15 cellular contexts compared by ENCODE assay signal in genomic region chr3:123871946-123872345, GRCh38. TPM values are rescaled to one million over a fixed set of nuclear protein-coding genes. Genes with fewer than 3 reads are reported as not detected.
DNase-seq lines count a peak whose midpoint lies in the region; ATAC-seq and TF ChIP-seq lines count a peak whose summit lies in the region.
"Had no signal": no experiment of that assay in that cellular context is flagged by ENCODE, and none has a peak within 500 bp of the region (broad histone marks: within the 10 kb centered on the region; RNA-seq: fewer than 3 reads in every experiment).

No MANE protein-coding gene starts in this region.

- H3K27ac ChIP-seq in SK-N-SH (ENCODE audit: low read depth in 2 of 2, low read length in 1 of 2) (peak overlapping the region; percentile 21 to 55; a peak in 3 of 4 replicates), GM23338 (ENCODE audit: low read depth) (no peak overlapping the region)
- H3K27ac ChIP-seq: psoas muscle, upper lobe of right lung had no signal

- ATAC-seq in GM18868 (IDR thresholded peaks at IDR 0.05; ENCODE audit: unreplicated experiment) (no peak), GM23338 (no peak)
- ATAC-seq: psoas muscle, upper lobe of right lung had no signal

- H3K9me3 ChIP-seq in SK-N-SH, result 0 out of 2 replicates have a peak, but pooled peaks cover 5% of the 10 kb centered on the region
- H3K9me3 ChIP-seq: psoas muscle, upper lobe of right lung had no signal

- H3K9me2 ChIP-seq in SK-N-SH, result no peaks in the 10 kb centered on the region
- peaks cover 13% of the 10 kb centered on the region for H3K9me2 ChIP-seq in GM23338 (ENCODE audit: insufficient read depth)

- peaks cover 15% of the 10 kb centered on the region for H3K4me1 Mint-ChIP-seq in GM23338

- TF ChIP-seq EP300 in SK-N-SH (IDR thresholded peaks at IDR 0.05; ENCODE audit: borderline replicate concordance in 1 of 2, low read depth in 1 of 2, low read length in 1 of 2), result no peak

- peaks cover 8% of the 10 kb centered on the region; the same call in 2 of the 3 replicates for H3K36me3 Mint-ChIP-seq in GM23338 (ENCODE audit: low read depth)

- H2AFZ ChIP-seq in SK-N-SH (ENCODE audit: low read depth) (no peak overlapping the region), GM23338 (no peak overlapping the region)

- no peak overlapping the region for H3K9ac ChIP-seq in SK-N-SH

- H3K4me3 ChIP-seq in SK-N-SH (ENCODE audit: low read depth in 2 of 2, low read length in 1 of 2), result no peak overlapping the region
- H3K4me3 ChIP-seq in GM23338, result no peak overlapping the region
- H3K4me3 ChIP-seq: psoas muscle, upper lobe of right lung had no signal

- peaks cover 38% of the 10 kb centered on the region for H3F3A ChIP-seq in SK-N-SH (replicated peaks; ENCODE audit: insufficient read depth)
- no peaks in the 10 kb centered on the region for H3F3A ChIP-seq in GM23338 (replicated peaks; ENCODE audit: low read depth)

- peaks cover 5% of the 10 kb centered on the region; the same call in 1 of the 2 replicates for H4K20me1 ChIP-seq in SK-N-SH (ENCODE audit: insufficient read depth)
- H4K20me1 ChIP-seq in GM23338 (replicated peaks; ENCODE audit: insufficient read depth), result no peaks in the 10 kb centered on the region

- H3K36me3 ChIP-seq in SK-N-SH (replicated peaks in 1 of 2; ENCODE audit: control insufficient read depth in 1 of 2, insufficient read depth in 2 of 2, low read length in 1 of 2) (peaks cover 56 to 74% of the 10 kb centered on the region in 2 experiments), GM23338 (ENCODE audit: insufficient read depth) (no peaks in the 10 kb centered on the region)
- H3K36me3 ChIP-seq: upper lobe of right lung had no signal

- POLR2A ChIA-PET in SK-N-SH (lab: Yijun Ruan, JAX), result no interaction called here

- H3K79me2 ChIP-seq in SK-N-SH (ENCODE audit: insufficient read depth) (peaks cover 99% of the 10 kb centered on the region), GM23338 (replicated peaks; ENCODE audit: insufficient read depth) (peaks cover 3% of the 10 kb centered on the region; the same call in 1 of the 2 replicates)

- no peak overlapping the region for H3K27ac Mint-ChIP-seq in GM23338

- H3K9me3 Mint-ChIP-seq in GM23338, result peaks cover 4% of the 10 kb centered on the region; the same call in 2 of the 3 replicates

- H3K4me3 Mint-ChIP-seq in GM23338, result no peak overlapping the region

- 71% methylated on average over 1 of the region's 1 CpG for WGBS in SK-N-SH (ENCODE audit: low lambda C conversion rate)

- CTCF ChIA-PET in SK-N-SH (lab: Yijun Ruan, JAX), result interaction anchor here (1.2 to 2.4 kb wide), 3 partner anchors 10 to 148 kb away, joined by 3 to 7 read pairs (median 3); no protein-coding TSS in a partner anchor

- no peaks in the 10 kb centered on the region for H3K27me3 ChIP-seq in SK-N-SH (ENCODE audit: insufficient read depth)
- no peaks in the 10 kb centered on the region for H3K27me3 ChIP-seq in GM23338 (ENCODE audit: insufficient read depth)
- H3K27me3 ChIP-seq: upper lobe of right lung had no signal

- in situ Hi-C loops in GM13977 (cut with MboI; ENCODE audit: low pct_unique_long_range_greater_than_20kb, low sequenced_read_pairs, unreplicated experiment), result no loop called here

- DNase-seq in DMS153 (lab: John Stamatoyannopoulos, UW), result peak; percentile 86
- DNase-seq in NCI-H1105 treated with DMSO at 0.1 percent for 48 hours (lab: John Stamatoyannopoulos, UW), result peak; percentile 83
- DNase-seq in SK-N-SH, result no peak
- peak; percentile 59 for DNase-seq in glomerular visceral epithelial cell (ENCODE audit: extremely low spot score)
- no peak for DNase-seq in activated CD8-positive, alpha-beta memory T cell treated with anti-CD3 and anti-CD28 coated beads for 24 hours
- DNase-seq in GM13977 (ENCODE audit: low spot score), result no peak
- DNase-seq in GM23338 (ENCODE audit: low spot score), result no peak
- DNase-seq: activated CD4-positive, alpha-beta T cell treated with anti-CD3 and anti-CD28 coated beads for 4 hours; anterior cingulate cortex; KBM-7; NCI-H2171 treated with DMSO at 0.1 percent for 48 hours; psoas muscle; stimulated activated CD4-positive, alpha-beta T cell treated with anti-CD3 and anti-CD28 coated beads, Interleukin-2, amount 100 ng/mL, for 24 hours; upper lobe of right lung had no signal

- H3K27me3 Mint-ChIP-seq in GM23338 (ENCODE audit: insufficient read depth, low read depth, poor library complexity), result peaks cover 3% of the 10 kb centered on the region

- TF ChIP-seq CTCF in SK-N-SH (IDR thresholded peaks at IDR 0.05) (no peak), GM13977 (IDR thresholded peaks at IDR 0.05; ENCODE audit: extremely low read depth, insufficient read depth, missing control alignments) (no peak), GM23338 (conservative IDR thresholded peaks at IDR 0.05; ENCODE audit: low read depth in 2 of 2) (no peak)

- H3K4me2 ChIP-seq in SK-N-SH (no peak overlapping the region), GM23338 (no peak overlapping the region)

- H3K4me1 ChIP-seq in SK-N-SH (ENCODE audit: control insufficient read depth in 1 of 2, insufficient read depth in 2 of 2, low read depth in 1 of 2, low read length in 1 of 2), result peaks cover 2 to 30% of the 10 kb centered on the region in 2 experiments
- no peaks in the 10 kb centered on the region for H3K4me1 ChIP-seq in GM23338 (ENCODE audit: insufficient read depth)
- H3K4me1 ChIP-seq: psoas muscle, upper lobe of right lung had no signal

- TF ChIP-seq RAD21 in SK-N-SH (IDR thresholded peaks at IDR 0.05; ENCODE audit: low read length), result no peak

TF ChIP-seq in SK-N-SH, 30 proteins besides CTCF, POLR2A, EP300 and RAD21:
- TF ChIP-seq FOSL2 (IDR thresholded peaks at IDR 0.05; ENCODE audit: borderline replicate concordance, low read depth) (no peak; the same call in 1 of the 2 replicates), NFIC (IDR thresholded peaks at IDR 0.05; ENCODE audit: borderline replicate concordance) (peak; percentile 33), PBX3 (IDR thresholded peaks at IDR 0.05) (peak; percentile 57; the same call in 1 of the 2 replicates), TCF12 (IDR thresholded peaks at IDR 0.05) (peak; percentile 15; the same call in 1 of the 2 replicates)

TF ChIP-seq in GM23338, 12 proteins besides CTCF, POLR2A, EP300 and RAD21 (continues in another document):
- no peak for TF ChIP-seq STAT1 (IDR thresholded peaks at IDR 0.05; ENCODE audit: unreplicated experiment)
- TF ChIP-seq ZNF462 (CRISPR knock-in tag; IDR thresholded peaks at IDR 0.05), result no peak
- TF ChIP-seq ZNF114 (CRISPR knock-in tag; IDR thresholded peaks at IDR 0.05), result no peak

RNA-seq across cellular contexts. Expression of gene MYLK, which starts 12.2 kb away (rescaled TPM):
- 262 and 272 TPM in 2 replicates for polyA plus RNA-seq in SK-N-SH (2012; rRNA removed)
- 180 and 207 TPM in 2 replicates for polyA plus RNA-seq in SK-N-SH (2012; cell fraction: cytosol; rRNA removed)
- polyA plus RNA-seq in SK-N-SH (2012; cell fraction: nucleus; rRNA removed), result 361 and 379 TPM in 2 replicates
- total RNA-seq in GM23338 (2014; rRNA removed; shearing (Covaris generic)), result 16.2 and 17.9 TPM in 2 replicates
- polyA plus RNA-seq in GM23338 (2016; fragmentation: Nextera tagmentation; extraction: Ambion mirVana), result 11.5 and 13.2 TPM in 2 replicates

Comparison
In these comparisons a context has a peak if more than half of its experiments do, and no peak if none do; other contexts are left out.
1. DNase-seq: peak in DMS153 (single experiment), NCI-H1105 treated with DMSO at 0.1 percent for 48 hours (single experiment) and glomerular visceral epithelial cell (single experiment); none in SK-N-SH (single experiment), activated CD8-positive, alpha-beta memory T cell treated with anti-CD3 and anti-CD28 coated beads for 24 hours (single experiment), GM13977 (single experiment) and GM23338 (single experiment).
2. RNA of gene MYLK, which starts 12.2 kb away (polyA plus RNA-seq): 180 to 379 TPM in SK-N-SH; 11.5 to 13.2 TPM in GM23338; every median in the first group is over 10 times any median in the second.